2 cellular contexts compared by ENCODE assay signal in genomic region chr10:102782698-102783540, GRCh38.
TF ChIP-seq lines count a peak whose summit lies in the region.

No MANE protein-coding gene starts in this region.

TF ChIP-seq in SK-N-SH, 30 proteins besides CTCF, POLR2A, EP300 and RAD21 (continued from another document):
- TF ChIP-seq REST (IDR thresholded peaks at IDR 0.05; ENCODE audit: low read depth, low read length): no peak
- TF ChIP-seq PBX3 (IDR thresholded peaks at IDR 0.05): no peak
- TF ChIP-seq MXI1 (IDR thresholded peaks at IDR 0.05; ENCODE audit: low read depth, low read length): no peak

TF ChIP-seq in SK-N-SH treated with all-trans-retinoic acid at 6 μM for 48 hours, 23 proteins besides CTCF, POLR2A, EP300 and RAD21 (continued from another document):
- no peak for TF ChIP-seq RARB (CRISPR knock-in tag; IDR thresholded peaks at IDR 0.05)
